34 cellular contexts compared by ENCODE assay signal in the genomic region with DNA sequence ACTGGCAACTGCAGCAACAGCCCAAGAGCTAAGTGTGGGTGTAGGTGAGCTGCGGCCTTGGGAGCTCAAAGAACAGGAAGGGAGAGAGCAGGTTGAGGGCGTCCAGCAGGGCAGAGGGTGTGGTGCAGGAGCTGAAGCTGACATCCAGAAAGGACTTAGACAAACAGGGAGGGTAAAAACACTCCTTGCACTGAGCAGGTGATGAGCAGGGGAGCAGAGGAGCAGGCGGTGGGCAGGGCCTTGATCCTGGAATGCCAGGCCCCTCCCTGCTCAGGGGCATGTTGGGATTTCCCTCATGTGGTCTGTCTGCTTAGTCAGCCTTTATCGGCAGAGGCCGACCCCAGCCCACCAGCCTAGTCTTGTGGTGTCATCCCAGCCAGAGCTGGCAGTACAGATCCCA.
"Had no signal": no experiment of that assay in that cellular context is flagged by ENCODE, and none has a peak within 500 bp of the region (broad histone marks: within the 10 kb centered on the region; RNA-seq: fewer than 3 reads in every experiment).

No MANE protein-coding gene starts in this region.

- H3K4me1 Mint-ChIP-seq: activated CD4-positive, alpha-beta memory T cell treated with anti-CD3 and anti-CD28 coated beads, Interleukin-2, amount 10 ng/mL, durations not matched to agents 7 days and 5 days; activated CD4-positive, alpha-beta T cell treated with anti-CD3 and anti-CD28 coated beads, Interleukin-2, amount 10 ng/mL, durations not matched to agents 7 days and 5 days; activated naive CD8-positive, alpha-beta T cell treated with anti-CD3 and anti-CD28 coated beads, Interleukin-2, amount 50 U/mL, for 24 hours; activated T-helper 17 cell treated with anti-CD3 and anti-CD28 coated beads, Interleukin-2, amount 50 U/mL, for 72 hours; central memory CD8-positive, alpha-beta T cell; naive thymus-derived CD8-positive, alpha-beta T cell had no signal

- H2AFZ ChIP-seq: neural progenitor cell had no signal

- H3K27ac Mint-ChIP-seq: activated CD4-positive, alpha-beta memory T cell treated with anti-CD3 and anti-CD28 coated beads, Interleukin-2, amount 10 ng/mL, durations not matched to agents 7 days and 5 days; activated CD4-positive, alpha-beta T cell treated with anti-CD3 and anti-CD28 coated beads, Interleukin-2, amount 10 ng/mL, durations not matched to agents 7 days and 5 days; activated naive CD8-positive, alpha-beta T cell treated with anti-CD3 and anti-CD28 coated beads, Interleukin-2, amount 50 U/mL, for 24 hours; activated T-cell treated with anti-CD3 and anti-CD28 coated beads, Interleukin-2, amount 50 U/mL, for 24 hours; activated T-helper 17 cell treated with anti-CD3 and anti-CD28 coated beads, Interleukin-2, amount 50 U/mL, for 72 hours; mesothelial cell of epicardium; naive thymus-derived CD8-positive, alpha-beta T cell; neural progenitor cell; T-helper 1 cell treated with Interleukin-12 subunit alpha and Interleukin-12 subunit beta and Interleukin-4 antibody, amounts not matched to agents 30 μg/mL and 1 μg/mL, for 36 hours; type B pancreatic cell had no signal

- DNase-seq: activated CD4-positive, alpha-beta memory T cell treated with anti-CD3 and anti-CD28 coated beads, Interleukin-2, amount 10 ng/mL, durations not matched to agents 7 days and 5 days; activated CD4-positive, alpha-beta T cell treated with anti-CD3 and anti-CD28 coated beads, Interleukin-2, amount 10 ng/mL, durations not matched to agents 7 days and 5 days; activated CD4-positive, CD25-positive, alpha-beta regulatory T cell treated with anti-CD3 and anti-CD28 coated beads, Interleukin-2, amount 50 U/mL, for 72 hours; activated CD8-positive, alpha-beta memory T cell treated with anti-CD3 and anti-CD28 coated beads, Interleukin-2, amount 50 U/mL, for 48 hours; activated gamma-delta T cell treated with Interleukin-2 at 50 U/mL for 16 hours; activated naive CD4-positive, alpha-beta T cell treated with anti-CD3 and anti-CD28 coated beads, Interleukin-2, amount 50 U/mL, for 16 hours; activated naive CD8-positive, alpha-beta T cell treated with anti-CD3 and anti-CD28 coated beads, Interleukin-2, amount 50 U/mL, for 24 hours; activated T-cell treated with anti-CD3 and anti-CD28 coated beads, Interleukin-2, amount 50 U/mL, for 24 hours; amygdala; effector memory CD4-positive, alpha-beta T cell; erythroblast; heart right ventricle; left cardiac atrium; mammary epithelial cell; naive thymus-derived CD8-positive, alpha-beta T cell; right cardiac atrium; stimulated activated CD4-positive, alpha-beta T cell treated with anti-CD3 and anti-CD28 coated beads, Interleukin-12 subunit alpha, Interleukin-12 subunit beta, amount 100 ng/mL, for 4 hours; stimulated activated CD4-positive, alpha-beta T cell treated with anti-CD3 and anti-CD28 coated beads, Interleukin-4, amount 100 ng/mL, for 1 hour; stimulated activated naive CD8-positive, alpha-beta T cell treated with anti-CD3 and anti-CD28 coated beads, Interleukin-15, Interleukin-2, amounts not matched to agents 100 U/mL and 50 U/mL, for 24 hours; SW 1271; T-helper 9 cell had no signal

- H3K36me3 Mint-ChIP-seq: mesothelial cell of epicardium; naive thymus-derived CD8-positive, alpha-beta T cell; neural progenitor cell; type B pancreatic cell had no signal

- H3K9me3 Mint-ChIP-seq: activated CD4-positive, alpha-beta memory T cell treated with anti-CD3 and anti-CD28 coated beads, Interleukin-2, amount 10 ng/mL, durations not matched to agents 7 days and 5 days; activated CD4-positive, alpha-beta T cell treated with anti-CD3 and anti-CD28 coated beads, Interleukin-2, amount 10 ng/mL, durations not matched to agents 7 days and 5 days; activated naive CD8-positive, alpha-beta T cell treated with anti-CD3 and anti-CD28 coated beads, Interleukin-2, amount 50 U/mL, for 24 hours; activated T-cell treated with anti-CD3 and anti-CD28 coated beads, Interleukin-2, amount 50 U/mL, for 24 hours; activated T-helper 17 cell treated with anti-CD3 and anti-CD28 coated beads, Interleukin-2, amount 50 U/mL, for 72 hours; central memory CD8-positive, alpha-beta T cell; mesothelial cell of epicardium; naive thymus-derived CD8-positive, alpha-beta T cell; neural progenitor cell; T-helper 1 cell treated with Interleukin-12 subunit alpha and Interleukin-12 subunit beta and Interleukin-4 antibody, amounts not matched to agents 30 μg/mL and 1 μg/mL, for 36 hours; type B pancreatic cell had no signal

- H3K4me2 ChIP-seq: neural progenitor cell had no signal

- H3K27me3 Mint-ChIP-seq: activated CD4-positive, alpha-beta memory T cell treated with anti-CD3 and anti-CD28 coated beads, Interleukin-2, amount 10 ng/mL, durations not matched to agents 7 days and 5 days had no signal

- H3K9ac ChIP-seq: neural progenitor cell had no signal

- H3K9me3 ChIP-seq: heart right ventricle, thoracic aorta, vagina had no signal

- FAIRE-seq: bronchial epithelial cell, colon, keratinocyte, TTC549 had no signal

- H3K4me1 ChIP-seq: vagina had no signal

- H3K27me3 ChIP-seq: heart right ventricle, neural progenitor cell, vagina had no signal

- H3K4me3 Mint-ChIP-seq: activated CD4-positive, alpha-beta memory T cell treated with anti-CD3 and anti-CD28 coated beads, Interleukin-2, amount 10 ng/mL, durations not matched to agents 7 days and 5 days; activated CD4-positive, alpha-beta T cell treated with anti-CD3 and anti-CD28 coated beads, Interleukin-2, amount 10 ng/mL, durations not matched to agents 7 days and 5 days; activated naive CD8-positive, alpha-beta T cell treated with anti-CD3 and anti-CD28 coated beads, Interleukin-2, amount 50 U/mL, for 24 hours; activated T-cell treated with anti-CD3 and anti-CD28 coated beads, Interleukin-2, amount 50 U/mL, for 24 hours; activated T-helper 17 cell treated with anti-CD3 and anti-CD28 coated beads, Interleukin-2, amount 50 U/mL, for 72 hours; central memory CD8-positive, alpha-beta T cell; mesothelial cell of epicardium; naive thymus-derived CD8-positive, alpha-beta T cell; neural progenitor cell; T-helper 1 cell treated with Interleukin-12 subunit alpha and Interleukin-12 subunit beta and Interleukin-4 antibody, amounts not matched to agents 30 μg/mL and 1 μg/mL, for 36 hours; type B pancreatic cell had no signal

- H3K27ac ChIP-seq: heart right ventricle, neural progenitor cell, thoracic aorta, vagina, VCaP had no signal
